Comparison of ENCODE assay signal across 10 cellular contexts in the genomic region with DNA sequence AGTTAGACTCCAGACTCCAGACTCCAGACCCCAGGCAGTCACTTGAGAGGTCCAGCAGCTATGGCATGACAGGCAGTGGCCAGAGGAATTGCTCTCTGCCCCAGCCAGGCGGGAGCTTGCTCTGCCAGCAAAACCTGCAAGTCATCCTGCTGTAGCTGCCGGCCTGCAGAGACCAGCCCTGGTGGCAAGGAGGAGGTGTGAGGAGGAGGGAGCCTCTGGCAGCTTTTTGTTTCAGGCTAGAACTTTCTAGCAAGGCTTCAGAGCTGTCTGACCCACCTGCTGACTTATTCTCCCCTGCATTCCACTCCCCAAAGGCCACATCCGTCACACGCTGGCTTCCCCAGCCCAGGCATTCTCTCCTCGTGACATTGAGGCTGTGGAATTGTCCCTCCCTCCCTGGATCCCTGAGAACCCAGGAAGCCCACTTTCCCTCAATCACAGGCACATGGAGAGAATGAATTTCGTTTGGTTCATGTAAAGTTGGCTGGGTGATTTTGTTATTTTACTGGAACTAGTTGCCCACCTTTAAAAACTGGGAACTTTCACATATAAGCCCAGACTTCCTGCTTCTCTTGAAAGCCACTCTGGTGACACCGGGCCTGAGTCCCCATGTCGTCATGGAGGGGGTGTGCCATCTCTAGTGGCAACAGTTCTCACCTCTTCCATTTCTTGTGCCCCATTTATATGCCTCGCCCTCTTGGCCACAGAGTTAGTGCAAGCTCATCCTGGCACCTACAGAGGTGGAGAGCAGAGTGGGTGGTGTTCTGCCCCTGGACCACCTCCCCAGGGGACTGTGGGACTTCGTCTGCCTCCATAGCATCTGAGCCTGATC.
DNase-seq lines count a peak whose midpoint lies in the region; ATAC-seq, FAIRE-seq and TF ChIP-seq lines count a peak whose summit lies in the region.
"Had no signal": no experiment of that assay in that cellular context is flagged by ENCODE, and none has a peak within 500 bp of the region (broad histone marks: within the 10 kb centered on the region; RNA-seq: fewer than 3 reads in every experiment).

No MANE protein-coding gene starts in this region.

- peak overlapping the region in 2 of 3 donors; percentile 45 to 60 for H3K9ac ChIP-seq in skeletal muscle tissue (ENCODE audit: low read depth in 1 of 3, low read length in 3 of 3)

- peaks cover 32 to 48% (median 45%) of the 10 kb centered on the region in 3 donors for H3K4me1 ChIP-seq in skeletal muscle tissue (ENCODE audit: control insufficient read depth in 3 of 3, insufficient read depth in 3 of 3, low read length in 3 of 3)

- no peak for TF ChIP-seq CTCF in HL-60 (IDR thresholded peaks at IDR 0.05; ENCODE audit: insufficient read depth, low read length)

- H3K27ac Mint-ChIP-seq in T-helper 17 cell, result peak overlapping the region; percentile 91

- no peaks in the 10 kb centered on the region for H3K9me3 ChIP-seq in T-helper 17 cell (ENCODE audit: control insufficient read depth, low read length, poor library complexity, severe bottlenecking)
- H3K9me3 ChIP-seq in skeletal muscle tissue (ENCODE audit: control insufficient read depth in 3 of 3, low read length in 3 of 3), result no peaks in the 10 kb centered on the region

- DNase-seq in HL-60 (ENCODE audit: low read depth in 1 of 2, low spot score in 1 of 2) (peak in 1 of 2 experiments; percentile 77), T-helper 17 cell (no peak), Right ventricle myocardium superior (peak; percentile 59), H54 (ENCODE audit: insufficient read length, low spot score) (no peak)
- DNase-seq: NCI-H1092, T-helper 9 cell had no signal

- H3K27ac ChIP-seq in HL-60 (replicated peaks) (peak overlapping the region; percentile 60), skeletal muscle tissue (ENCODE audit: low read depth, low read length) (peak overlapping the region; percentile 78)

- H3K27me3 ChIP-seq in HL-60 (ENCODE audit: insufficient read depth, poor library complexity, severe bottlenecking) (no peaks in the 10 kb centered on the region), skeletal muscle tissue (ENCODE audit: control insufficient read depth in 3 of 3, insufficient read depth in 3 of 3, low read length in 3 of 3) (no peaks in the 10 kb centered on the region)

- H3K4me3 ChIP-seq in HL-60 (replicated peaks; ENCODE audit: insufficient read depth, low read length) (no peak overlapping the region), skeletal muscle tissue (ENCODE audit: low read length in 3 of 3) (peak overlapping the region in 1 of 3 donors; percentile 1)

- no peaks in the 10 kb centered on the region for H3K36me3 Mint-ChIP-seq in T-helper 17 cell (ENCODE audit: low read depth)
- H3K36me3 Mint-ChIP-seq: brain had no signal

- no peak for FAIRE-seq in H54 (lab: Jason Lieb, UNC)

- H3K27me3 Mint-ChIP-seq in T-helper 17 cell, result no peaks in the 10 kb centered on the region

- peaks cover 34% of the 10 kb centered on the region for H3K4me1 Mint-ChIP-seq in T-helper 17 cell

- ATAC-seq in T-helper 17 cell (peak; percentile 44), Right ventricle myocardium superior (ENCODE audit: poor library complexity) (peak; percentile 15), GM18868 (IDR thresholded peaks at IDR 0.05; ENCODE audit: unreplicated experiment) (no peak), HG03280 (IDR thresholded peaks at IDR 0.05; ENCODE audit: unreplicated experiment) (no peak)

- peak overlapping the region; percentile 58 for H3K4me3 Mint-ChIP-seq in T-helper 17 cell
- H3K4me3 Mint-ChIP-seq: brain had no signal

- no peak for TF ChIP-seq POLR2A in H54 (IDR thresholded peaks at IDR 0.05; ENCODE audit: low read depth, low read length)

- intact Hi-C loops in Right ventricle myocardium superior (cut with DNase I), result loop anchor here (5.0 kb wide), 1 partner anchor 81 kb away; the partner anchor contains the start of gene ABHD5

- H3K36me3 ChIP-seq in skeletal muscle tissue (ENCODE audit: control insufficient read depth in 3 of 3, insufficient read depth in 3 of 3, low read length in 3 of 3), result no peaks in the 10 kb centered on the region

Comparison
In these comparisons a context has a peak if more than half of its experiments do, and no peak if none do; other contexts are left out.
1. ATAC-seq: peak in T-helper 17 cell (single experiment) and Right ventricle myocardium superior (single experiment); none in GM18868 (single experiment) and HG03280 (single experiment).